ENCODE assay signal across 1 cellular context in the genomic region with DNA sequence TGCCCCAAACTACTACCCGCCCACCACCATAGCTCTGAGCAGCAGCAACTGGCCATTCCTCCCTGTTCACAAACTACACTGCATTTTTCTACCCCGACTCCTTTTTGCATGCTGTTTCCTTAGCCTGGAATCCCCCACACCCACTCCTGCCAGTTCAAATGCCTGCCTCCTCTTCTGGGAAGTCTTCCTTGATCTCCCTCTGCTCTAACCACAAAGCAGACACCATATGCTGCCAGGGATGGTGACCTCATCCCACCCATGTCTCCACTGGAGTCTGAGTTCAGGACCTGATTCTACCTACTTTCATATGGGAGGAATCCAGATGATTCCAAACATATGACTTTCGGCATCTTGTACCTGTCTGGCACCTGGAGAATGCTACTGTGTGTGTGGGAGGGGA.
TF ChIP-seq lines count a peak whose summit lies in the region.

No MANE protein-coding gene starts in this region.

TF ChIP-seq in IMR-90, 13 proteins besides CTCF, POLR2A, EP300 and RAD21:
- TF ChIP-seq CEBPB (IDR thresholded peaks at IDR 0.05; ENCODE audit: low read depth, low read length) (no peak), MAZ (IDR thresholded peaks at IDR 0.05; ENCODE audit: borderline replicate concordance, low read depth, low read length) (no peak), MXI1 (IDR thresholded peaks at IDR 0.05; ENCODE audit: borderline replicate concordance, low read depth, low read length) (no peak), CHD1 (IDR thresholded peaks at IDR 0.05; ENCODE audit: low read depth, low read length) (no peak), ELK1 (IDR thresholded peaks at IDR 0.05; ENCODE audit: borderline replicate concordance, low read depth, low read length) (no peak), FOS (IDR thresholded peaks at IDR 0.05; ENCODE audit: low read depth, low read length) (no peak), MAFK (IDR thresholded peaks at IDR 0.05; ENCODE audit: low read depth, low read length) (no peak)
- TF ChIP-seq, protein P1, sequence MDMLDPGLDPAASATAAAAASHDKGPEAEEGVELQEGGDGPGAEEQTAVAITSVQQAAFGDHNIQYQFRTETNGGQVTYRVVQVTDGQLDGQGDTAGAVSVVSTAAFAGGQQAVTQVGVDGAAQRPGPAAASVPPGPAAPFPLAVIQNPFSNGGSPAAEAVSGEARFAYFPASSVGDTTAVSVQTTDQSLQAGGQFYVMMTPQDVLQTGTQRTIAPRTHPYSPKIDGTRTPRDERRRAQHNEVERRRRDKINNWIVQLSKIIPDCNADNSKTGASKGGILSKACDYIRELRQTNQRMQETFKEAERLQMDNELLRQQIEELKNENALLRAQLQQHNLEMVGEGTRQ (IDR thresholded peaks at IDR 0.05; ENCODE audit: low read depth, low read length), result no peak
